9 cellular contexts compared by ENCODE assay signal in genomic region chr5:139903805-139904565, GRCh38.
A peak's percentile ranks its signal among the peaks of the same experiment; 100 is the strongest.
DNase-seq lines count a peak whose midpoint lies in the region; ATAC-seq lines count a peak whose summit lies in the region.
"Had no signal": no experiment of that assay in that cellular context is flagged by ENCODE, and none has a peak within 500 bp of the region (broad histone marks: within the 10 kb centered on the region; RNA-seq: fewer than 3 reads in every experiment).

No MANE protein-coding gene starts in this region.

- H3K36me3 ChIP-seq in neuron (ENCODE audit: insufficient read depth, low read length) = no peaks in the 10 kb centered on the region

- H3K27me3 Mint-ChIP-seq in T-helper 17 cell = peaks cover 43% of the 10 kb centered on the region

- H3K27ac Mint-ChIP-seq in T-helper 17 cell = no peak overlapping the region

- peaks cover 2% of the 10 kb centered on the region for H3K36me3 Mint-ChIP-seq in T-helper 17 cell (ENCODE audit: low read depth)

- peaks cover 81% of the 10 kb centered on the region for H3K27me3 ChIP-seq in neuron (ENCODE audit: insufficient read depth, low read length)

- peaks cover 10% of the 10 kb centered on the region for H3K4me1 ChIP-seq in neuron (ENCODE audit: insufficient read depth, low read length)

- peak overlapping the region; percentile 45 for H3K4me3 Mint-ChIP-seq in T-helper 17 cell

- ATAC-seq in T-helper 17 cell = peak; percentile 50

- H3K4me1 Mint-ChIP-seq in T-helper 17 cell = peaks cover 3% of the 10 kb centered on the region

- H3K9me3 ChIP-seq in T-helper 17 cell (ENCODE audit: control insufficient read depth, low read length, poor library complexity, severe bottlenecking) = no peaks in the 10 kb centered on the region
- H3K9me3 ChIP-seq in neuron (ENCODE audit: low read length) = no peaks in the 10 kb centered on the region

- peak overlapping the region; percentile 33 for H3K4me3 ChIP-seq in neuron (ENCODE audit: low read length)

- DNase-seq in activated CD4-positive, alpha-beta T cell treated with anti-CD3 and anti-CD28 coated beads, Interleukin-2, amount 50 U/mL, for 48 hours = peak; percentile 5 to 11
- DNase-seq in activated CD4-positive, alpha-beta T cell treated with anti-CD3 and anti-CD28 coated beads, Interleukin-2, amount 50 U/mL, for 1 hour = no peak
- DNase-seq in T-helper 17 cell (no peak), germinal center (ENCODE audit: low spot score) (peak; percentile 41), NCI-H1048 (lab: John Stamatoyannopoulos, UW) (no peak), NCI-H226 (no peak)
- no peak for DNase-seq in stimulated activated CD4-positive, alpha-beta T cell treated with anti-CD3 and anti-CD28 coated beads, Interleukin-4, amount 100 ng/mL, for 24 hours
- DNase-seq: DND-41 had no signal

- H2AFZ ChIP-seq in neuron (ENCODE audit: low read depth, low read length) = peak overlapping the region; percentile 77

Comparison
In these comparisons a context has a peak if more than half of its experiments do, and no peak if none do; other contexts are left out.
1. DNase-seq: peak in activated CD4-positive, alpha-beta T cell treated with anti-CD3 and anti-CD28 coated beads, Interleukin-2, amount 50 U/mL, for 48 hours (2 of 2) and germinal center (single experiment); none in activated CD4-positive, alpha-beta T cell treated with anti-CD3 and anti-CD28 coated beads, Interleukin-2, amount 50 U/mL, for 1 hour (single experiment), T-helper 17 cell (0 of 3), NCI-H1048 (single experiment), stimulated activated CD4-positive, alpha-beta T cell treated with anti-CD3 and anti-CD28 coated beads, Interleukin-4, amount 100 ng/mL, for 24 hours (single experiment) and NCI-H226 (single experiment).